Comparison of ENCODE assay signal across 8 cellular contexts in genomic region chr20:38073307-38074010, GRCh38. TPM values are rescaled to one million over a fixed set of nuclear protein-coding genes. Genes with fewer than 3 reads are reported as not detected.
DNase-seq lines count a peak whose midpoint lies in the region; ATAC-seq, FAIRE-seq and TF ChIP-seq lines count a peak whose summit lies in the region.

No MANE protein-coding gene starts in this region.

- intact Hi-C loops in ovary (cut with DNase I), result loop anchor here in 3 of 4 donors (2.0 to 10.0 kb wide), 3 partner anchors 81 to 94 kb away; partner anchors contain the start of gene TGM2 (in 2 of the 3)

- TF ChIP-seq POLR2A in GM12892 (IDR thresholded peaks at IDR 0.05; ENCODE audit: low read depth, low read length), result no peak
- TF ChIP-seq POLR2A in ovary (IDR thresholded peaks at IDR 0.05), result no peak

- no peak overlapping the region for H3K4me3 ChIP-seq in ovary
- no peak overlapping the region for H3K4me3 ChIP-seq in effector memory CD4-positive, alpha-beta T cell (ENCODE audit: insufficient read depth, low read depth, low read length, poor library complexity, severe bottlenecking)

- no peaks in the 10 kb centered on the region for H3K27me3 Mint-ChIP-seq in WTC11 (ENCODE audit: low read depth)

- no peaks in the 10 kb centered on the region for H3K9me3 Mint-ChIP-seq in WTC11

- H3K4me1 ChIP-seq in ovary (ENCODE audit: insufficient read depth), result peaks cover 16% of the 10 kb centered on the region
- no peaks in the 10 kb centered on the region for H3K4me1 ChIP-seq in effector memory CD4-positive, alpha-beta T cell (ENCODE audit: control insufficient read depth, insufficient read depth, low read length, poor library complexity, severe bottlenecking)

- peak overlapping the region in 1 of 2 donors; percentile 49 for H3K27ac ChIP-seq in ovary
- no peak overlapping the region for H3K27ac ChIP-seq in effector memory CD4-positive, alpha-beta T cell (ENCODE audit: insufficient read depth, low read length, poor library complexity, severe bottlenecking)

- no peak overlapping the region for H3K27ac Mint-ChIP-seq in WTC11

- peaks cover 42% of the 10 kb centered on the region for H3K36me3 Mint-ChIP-seq in WTC11

- H3K4me3 Mint-ChIP-seq in WTC11, result no peak overlapping the region

- TF ChIP-seq EP300 in ovary (IDR thresholded peaks at IDR 0.05), result no peak

- no peaks in the 10 kb centered on the region for H3K27me3 ChIP-seq in ovary
- no peaks in the 10 kb centered on the region for H3K27me3 ChIP-seq in effector memory CD4-positive, alpha-beta T cell (replicated peaks; ENCODE audit: control insufficient read depth, insufficient read depth, low read length, poor library complexity, severe bottlenecking)

- peak; percentile 51 to 57 for DNase-seq in AML-193 (lab: John Stamatoyannopoulos, UW)
- DNase-seq in GM12892 (ENCODE audit: insufficient read length), result no peak
- peak; percentile 30 for DNase-seq in NCI-H1694 treated with DMSO at 0.1 percent for 48 hours (lab: John Stamatoyannopoulos, UW)
- no peak for DNase-seq in WTC11 (ENCODE audit: low spot score)
- DNase-seq in germinal center (ENCODE audit: low spot score), result peak; percentile 54
- DNase-seq in ovary, result peak; percentile 50 to 69 (median 58)
- no peak for DNase-seq in effector memory CD4-positive, alpha-beta T cell

- POLR2A ChIA-PET in WTC11 (lab: Charles Lee), result no interaction called here

- CTCF ChIA-PET in WTC11 (lab: Charles Lee), result interaction anchor here (0.6 to 5.1 kb wide), 65 partner anchors 9 to 509 kb away, joined by 3 to 134 read pairs (median 5); partner anchors contain the start of genes BPI, RPRD1B, TGM2 and TTI1

- H3K36me3 ChIP-seq in ovary, result no peaks in the 10 kb centered on the region
- H3K36me3 ChIP-seq in effector memory CD4-positive, alpha-beta T cell (ENCODE audit: control insufficient read depth, insufficient read depth, low read length), result peaks cover 44% of the 10 kb centered on the region

- 14 to 20% (median 15%) methylated on average over 4 of the region's 4 CpGs for WGBS in ovary, 3 donors

- H3K9me3 ChIP-seq in ovary, result no peaks in the 10 kb centered on the region
- H3K9me3 ChIP-seq in effector memory CD4-positive, alpha-beta T cell (ENCODE audit: control insufficient read depth, low read length), result no peaks in the 10 kb centered on the region

- H3K4me1 Mint-ChIP-seq in WTC11, result peaks cover 6% of the 10 kb centered on the region

- no peak; the same call in 1 of the 2 replicates for TF ChIP-seq CTCF in WTC11 (IDR thresholded peaks at IDR 0.05)
- TF ChIP-seq CTCF in ovary (IDR thresholded peaks at IDR 0.05), result peak; percentile 71 to 84 (median 73)

- FAIRE-seq in GM12892 (lab: Jason Lieb, UNC), result peak; percentile 40

- peak; percentile 83 for ATAC-seq in WTC11
- no peak for ATAC-seq in HG03521 (IDR thresholded peaks at IDR 0.05; ENCODE audit: unreplicated experiment)

TF ChIP-seq in WTC11, 78 proteins besides CTCF, POLR2A, EP300 and RAD21:
- TF ChIP-seq CDX4 (CRISPR knock-in tag; IDR thresholded peaks at IDR 0.05; ENCODE audit: borderline replicate concordance), result no peak
- TF ChIP-seq ETV6 (CRISPR knock-in tag; IDR thresholded peaks at IDR 0.05), result no peak
- TF ChIP-seq ATF6 (CRISPR knock-in tag; IDR thresholded peaks at IDR 0.05), result no peak
- no peak for TF ChIP-seq STAT6 (CRISPR knock-in tag; conservative IDR thresholded peaks at IDR 0.05; ENCODE audit: low read depth)
- no peak for TF ChIP-seq JAZF1 (CRISPR knock-in tag; IDR thresholded peaks at IDR 0.05)
- TF ChIP-seq MYBL2 (CRISPR knock-in tag; IDR thresholded peaks at IDR 0.05), result no peak
- no peak for TF ChIP-seq TP53 (CRISPR knock-in tag; IDR thresholded peaks at IDR 0.05)
- TF ChIP-seq ZNF138 (CRISPR knock-in tag; conservative IDR thresholded peaks at IDR 0.05), result no peak
- TF ChIP-seq AFF4 (CRISPR knock-in tag; IDR thresholded peaks at IDR 0.05; ENCODE audit: borderline replicate concordance), result no peak

RNA-seq across cellular contexts. Expression of gene RPRD1B, which starts 39.9 kb away (rescaled TPM):
- 19.6 TPM for polyA plus RNA-seq in GM12892 (2012; ENCODE audit: missing spikeins)
- total RNA-seq in WTC11 (2021) (21.4 to 25.5 TPM (median 21.5 TPM) in 3 replicates), ovary (10 to 100 TPM; 21.8 to 45.3 (median 33.4) TPM)
- 10 to 100 TPM; 12.1 to 36.3 TPM for polyA plus RNA-seq in ovary

RNA-seq across cellular contexts. Expression of gene TTI1, which starts 40.2 kb away (rescaled TPM):
- polyA plus RNA-seq in GM12892 (2012; ENCODE audit: missing spikeins), result 17.6 TPM
- total RNA-seq in WTC11 (2021), result 42.8 to 43.5 TPM (median 43.4 TPM) in 3 replicates
- 10 to 100 TPM; 10.7 to 19.7 (median 16.3) TPM for total RNA-seq in ovary
- 10 to 100 TPM in 1 of 2 donors, 1 to 10 TPM in 1; 9.3 to 18.8 TPM for polyA plus RNA-seq in ovary

Comparison
In these comparisons a context has a peak if more than half of its experiments do, and no peak if none do; other contexts are left out.
1. DNase-seq: peak in AML-193 (2 of 2), NCI-H1694 treated with DMSO at 0.1 percent for 48 hours (single experiment), germinal center (single experiment) and ovary (5 of 5); none in GM12892 (single experiment), WTC11 (single experiment) and effector memory CD4-positive, alpha-beta T cell (0 of 3).